8 cellular contexts compared by ENCODE assay signal in genomic region chr16:69565611-69566436, GRCh38. TPM values are rescaled to one million over a fixed set of nuclear protein-coding genes. Genes with fewer than 3 reads are reported as not detected.
DNase-seq lines count a peak whose midpoint lies in the region; ATAC-seq and TF ChIP-seq lines count a peak whose summit lies in the region.

NFAT5 (plus strand) TSS chr16:69565966; CDS start chr16:69566302, 336 bp downstream.

- no peaks in the 10 kb centered on the region for H3K27me3 ChIP-seq in kidney epithelial cell (ENCODE audit: control insufficient read depth, insufficient read depth, low read length)

- ATAC-seq in GM18858 (IDR thresholded peaks at IDR 0.05; ENCODE audit: unreplicated experiment) = peak; percentile 27
- peak; percentile 53 for ATAC-seq in HG03280 (IDR thresholded peaks at IDR 0.05; ENCODE audit: unreplicated experiment)

- H3K4me3 ChIP-seq in kidney epithelial cell (ENCODE audit: low read depth, low read length) = peak within 1 kb of the TSS; percentile 66

- TF ChIP-seq CTCF in kidney epithelial cell (IDR thresholded peaks at IDR 0.05; ENCODE audit: insufficient read depth, low read length, poor library complexity, severe bottlenecking) = no peak

- DNase-seq in 8988T (peak; percentile 65), NCI-H446 treated with DMSO at 0.1 percent for 48 hours (lab: John Stamatoyannopoulos, UW) (peak; percentile 18), cerebellum (ENCODE audit: low spot score) (peak; percentile 93), kidney epithelial cell (ENCODE audit: low read depth) (no peak)
- peak; percentile 76 to 86 for DNase-seq in activated CD4-positive, alpha-beta T cell treated with anti-CD3 and anti-CD28 coated beads for 24 hours (ENCODE audit: low read depth in 2 of 2)
- DNase-seq in stimulated activated CD4-positive, alpha-beta T cell treated with anti-CD3 and anti-CD28 coated beads, Interleukin-15, amount 100 ng/mL, for 24 hours = peak; percentile 89

- H3K36me3 ChIP-seq in kidney epithelial cell (ENCODE audit: control insufficient read depth, insufficient read depth, low read length) = no peaks in the 10 kb centered on the region

RNA-seq across cellular contexts. Expression of gene NFAT5, which starts in this region (rescaled TPM):
- total RNA-seq in cerebellum = 46.7 TPM
- total RNA-seq in kidney epithelial cell = 20.3 and 29.1 TPM in 2 replicates
